In genomic region chr21:14492890-14493289, GRCh38 we compare ENCODE assay signal across 1 cellular context.
TF ChIP-seq lines count a peak whose summit lies in the region.

No MANE protein-coding gene starts in this region.

TF ChIP-seq in GM12878, 131 proteins besides CTCF, POLR2A, EP300 and RAD21:
- TF ChIP-seq CUX1 (IDR thresholded peaks at IDR 0.05; ENCODE audit: insufficient replicate concordance, low read depth, low read length): no peak
- peak; percentile 50; the same call in 1 of the 2 replicates for TF ChIP-seq POLR2AphosphoS5 (IDR thresholded peaks at IDR 0.05; ENCODE audit: low read length)
- no peak for TF ChIP-seq SPI1 (IDR thresholded peaks at IDR 0.05; ENCODE audit: borderline replicate concordance, insufficient read depth, low read depth, low read length)
